In the genomic region with DNA sequence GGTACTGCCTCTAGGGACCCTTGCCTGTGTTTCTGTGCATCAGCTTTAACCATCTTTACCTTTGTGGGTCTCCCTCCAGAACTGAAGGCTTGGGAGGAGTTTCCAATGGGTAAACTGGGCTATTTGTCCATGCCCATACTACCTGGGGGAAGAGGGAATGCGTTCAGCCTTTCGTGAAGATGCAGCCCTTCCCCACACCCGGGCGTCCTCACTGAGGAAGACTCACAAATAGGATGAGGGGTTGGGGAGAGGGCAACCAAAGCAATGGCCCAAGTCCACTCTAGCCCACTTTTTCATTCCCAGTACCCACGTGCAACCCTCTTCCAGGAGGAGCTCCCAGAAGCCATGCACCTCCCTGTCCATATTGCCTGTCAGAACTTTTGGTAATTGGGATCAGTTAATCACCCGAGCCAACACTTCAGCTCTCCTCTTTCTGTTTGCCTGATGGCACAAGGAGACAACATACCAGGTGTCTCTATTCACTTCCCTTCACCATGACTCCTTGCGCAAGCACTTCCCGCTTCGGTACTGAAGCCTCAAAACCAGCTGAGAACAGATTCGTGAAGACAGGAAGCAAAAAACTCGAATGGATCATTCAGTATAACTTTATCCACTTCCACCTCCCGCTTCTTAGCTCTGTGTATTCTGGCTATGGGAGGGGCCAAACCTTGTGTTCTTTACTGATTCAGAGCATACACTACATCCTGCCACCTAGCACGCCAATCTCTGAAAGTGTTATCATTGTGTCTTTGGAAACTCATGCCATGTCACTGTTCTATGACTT, we compare ENCODE assay signal across 1 cellular context.
TF ChIP-seq lines count a peak whose summit lies in the region.

No MANE protein-coding gene starts in this region.

TF ChIP-seq in H1, 55 proteins besides CTCF, POLR2A, EP300 and RAD21:
- no peak for TF ChIP-seq JUN (IDR thresholded peaks at IDR 0.05; ENCODE audit: low read depth, low read length)
- no peak for TF ChIP-seq YY1 (IDR thresholded peaks at IDR 0.05; ENCODE audit: low read depth, low read length)
- no peak for TF ChIP-seq NRF1 (IDR thresholded peaks at IDR 0.05; ENCODE audit: low read depth, low read length)
- no peak for TF ChIP-seq TCF12 (IDR thresholded peaks at IDR 0.05; ENCODE audit: low read depth, low read length)
